In the genomic region with DNA sequence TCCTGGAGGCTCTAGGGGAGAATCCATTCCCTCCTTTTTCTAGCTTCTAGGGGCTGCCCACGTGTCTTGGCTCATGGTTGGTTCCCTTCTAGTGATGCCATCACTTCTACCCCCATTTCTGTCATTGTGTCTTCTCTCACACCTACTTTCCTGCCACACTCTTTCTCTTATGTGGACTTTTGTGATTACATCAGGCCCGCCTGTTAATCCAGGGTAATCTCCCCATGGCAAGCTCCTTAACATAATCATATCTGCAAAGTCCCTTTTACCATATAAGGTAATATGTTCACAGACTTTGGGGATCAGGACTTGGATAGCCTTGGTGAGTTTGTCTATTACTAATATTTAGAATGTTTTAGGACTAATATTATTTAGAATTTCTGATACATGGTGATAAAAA, we compare ENCODE assay signal across 27 cellular contexts.
"Had no signal": no experiment of that assay in that cellular context is flagged by ENCODE, and none has a peak within 500 bp of the region (broad histone marks: within the 10 kb centered on the region; RNA-seq: fewer than 3 reads in every experiment).

No MANE protein-coding gene starts in this region.

- H3K36me3 ChIP-seq: neutrophil, pancreas, prostate gland, right lobe of liver, sigmoid colon, stomach, thoracic aorta, thyroid gland, tibial nerve, upper lobe of left lung, vagina had no signal

- H3K27me3 ChIP-seq: neutrophil, pancreas, right lobe of liver, sigmoid colon, stomach, thyroid gland, tibial nerve, upper lobe of left lung, vagina had no signal

- H3K4me3 Mint-ChIP-seq: natural killer cell treated with Interleukin-12 subunit alpha and Interleukin-12 subunit beta and Interleukin-15 and Interleukin-18, amount 100 ng/mL, for 72 hours; nephron progenitor cell; neural crest cell; stimulated activated effector memory CD8-positive, alpha-beta T cell treated with anti-CD3 and anti-CD28 coated beads, Interleukin-12 subunit alpha, Interleukin-12 subunit beta, amount 100 ng/mL, for 72 hours; stimulated activated naive B cell treated with anti-CD40 and anti-IgM and Interleukin-4, amounts not matched to agents 10 μg/mL and 1 μg/mL and 100 μg/mL, for 72 hours; stimulated activated naive CD8-positive, alpha-beta T cell treated with anti-CD3 and anti-CD28 coated beads, Interleukin-15, Interleukin-2, amounts not matched to agents 100 ng/mL and 50 ng/mL, for 24 hours had no signal

- H3K4me1 ChIP-seq: pancreas, prostate gland, sigmoid colon, stomach, thyroid gland, tibial nerve, upper lobe of left lung, vagina had no signal

- H3K4me3 ChIP-seq: pancreas, prostate gland, right lobe of liver, sigmoid colon, stomach, thoracic aorta, thyroid gland, tibial nerve, upper lobe of left lung, vagina had no signal

- H3K9me3 ChIP-seq: neutrophil, pancreas, prostate gland, right lobe of liver, sigmoid colon, stomach, thoracic aorta, thyroid gland, upper lobe of left lung, vagina had no signal

- H3K36me3 Mint-ChIP-seq: natural killer cell treated with Interleukin-12 subunit alpha and Interleukin-12 subunit beta and Interleukin-15 and Interleukin-18, amount 100 ng/mL, for 72 hours; stimulated activated effector memory CD8-positive, alpha-beta T cell treated with anti-CD3 and anti-CD28 coated beads, Interleukin-12 subunit alpha, Interleukin-12 subunit beta, amount 100 ng/mL, for 72 hours; stimulated activated naive B cell treated with anti-CD40 and anti-IgM and Interleukin-4, amounts not matched to agents 10 μg/mL and 1 μg/mL and 100 μg/mL, for 72 hours had no signal

- H3K27ac ChIP-seq: neutrophil, pancreas, prostate gland, right lobe of liver, sigmoid colon, stomach, thoracic aorta, thyroid gland, tibial nerve, upper lobe of left lung, vagina had no signal

- ATAC-seq: natural killer cell treated with Interleukin-12 subunit alpha and Interleukin-12 subunit beta and Interleukin-15 and Interleukin-18, amount 100 ng/mL, for 72 hours; pancreas; right cardiac atrium; right lobe of liver; stimulated activated effector memory CD8-positive, alpha-beta T cell treated with anti-CD3 and anti-CD28 coated beads, Interleukin-12 subunit alpha, Interleukin-12 subunit beta, amount 100 ng/mL, for 72 hours; stimulated activated naive B cell treated with anti-CD40 and anti-IgM and Interleukin-4, amounts not matched to agents 10 μg/mL and 1 μg/mL and 100 μg/mL, for 72 hours had no signal

- DNase-seq: nephron progenitor cell; nucleus accumbens; pancreas; retina; right cardiac atrium; right lobe of liver; sigmoid colon; small intestine; stimulated activated CD4-positive, alpha-beta T cell treated with anti-CD3 and anti-CD28 coated beads, Interleukin-15, amount 100 ng/mL, for 24 hours; stimulated activated CD4-positive, alpha-beta T cell treated with anti-CD3 and anti-CD28 coated beads, Interleukin-2, amount 100 ng/mL, for 24 hours; stimulated activated CD4-positive, alpha-beta T cell treated with anti-CD3 and anti-CD28 coated beads, Interleukin-2, amount 100 ng/mL, for 48 hours; stimulated activated CD4-positive, alpha-beta T cell treated with anti-CD3 and anti-CD28 coated beads, Interleukin-4, amount 100 ng/mL, for 24 hours; stimulated activated naive B cell treated with anti-CD40 and anti-IgM and Interleukin-4, amounts not matched to agents 10 μg/mL and 1 μg/mL and 100 μg/mL, for 72 hours; stimulated activated naive CD4-positive, alpha-beta T cell treated with Interleukin-2 at 50 U/mL for 16 hours; stomach; thyroid gland; trophoblast cell; upper lobe of left lung had no signal

- H3K27ac Mint-ChIP-seq: natural killer cell treated with Interleukin-12 subunit alpha and Interleukin-12 subunit beta and Interleukin-15 and Interleukin-18, amount 100 ng/mL, for 72 hours; nephron progenitor cell; stimulated activated effector memory CD8-positive, alpha-beta T cell treated with anti-CD3 and anti-CD28 coated beads, Interleukin-12 subunit alpha, Interleukin-12 subunit beta, amount 100 ng/mL, for 72 hours; stimulated activated naive B cell treated with anti-CD40 and anti-IgM and Interleukin-4, amounts not matched to agents 10 μg/mL and 1 μg/mL and 100 μg/mL, for 72 hours; stimulated activated naive CD8-positive, alpha-beta T cell treated with anti-CD3 and anti-CD28 coated beads, Interleukin-15, Interleukin-2, amounts not matched to agents 100 ng/mL and 50 ng/mL, for 24 hours had no signal

- H3K4me1 Mint-ChIP-seq: nephron progenitor cell; neural crest cell; stimulated activated effector memory CD8-positive, alpha-beta T cell treated with anti-CD3 and anti-CD28 coated beads, Interleukin-12 subunit alpha, Interleukin-12 subunit beta, amount 100 ng/mL, for 72 hours; stimulated activated naive B cell treated with anti-CD40 and anti-IgM and Interleukin-4, amounts not matched to agents 10 μg/mL and 1 μg/mL and 100 μg/mL, for 72 hours had no signal
